21 cellular contexts compared by ENCODE assay signal in genomic region chr14:105665951-105666277, GRCh38.
"Had no signal": no experiment of that assay in that cellular context is flagged by ENCODE, and none has a peak within 500 bp of the region (broad histone marks: within the 10 kb centered on the region; RNA-seq: fewer than 3 reads in every experiment).

No MANE protein-coding gene starts in this region.

- H3K4me3 ChIP-seq: gastrocnemius medialis, lung, ovary, psoas muscle, right lobe of liver, thoracic aorta, tibial nerve, vagina had no signal

- H3K9me3 Mint-ChIP-seq: memory B cell, naive B cell had no signal

- H3K27me3 ChIP-seq: gastrocnemius medialis, ovary, right lobe of liver, tibial nerve, vagina had no signal

- H3K9me3 ChIP-seq: gastrocnemius medialis, ovary, psoas muscle, right lobe of liver, thoracic aorta, tibial nerve, vagina had no signal

- H3K27ac ChIP-seq: gastrocnemius medialis, ovary, psoas muscle, right lobe of liver, thoracic aorta, tibial nerve, vagina had no signal

- H3K4me3 Mint-ChIP-seq: effector memory CD8-positive, alpha-beta T cell; memory B cell had no signal

- DNase-seq: cerebellar nuclear complex; cortex of kidney; effector memory CD8-positive, alpha-beta T cell; foreskin fibroblast; gastrocnemius medialis; head of caudate nucleus; naive B cell; occipital lobe; ovary; psoas muscle; right lobe of liver; small intestine; stimulated activated CD4-positive, alpha-beta T cell treated with anti-CD3 and anti-CD28 coated beads, Interleukin-15, amount 100 ng/mL, for 24 hours; stimulated activated CD4-positive, alpha-beta T cell treated with anti-CD3 and anti-CD28 coated beads, Interleukin-4, amount 100 ng/mL, for 1 hour; stimulated activated CD8-positive, alpha-beta memory T cell treated with anti-CD3 and anti-CD28 coated beads, Interleukin-4, amount 100 ng/mL, for 48 hours; stimulated activated naive CD4-positive, alpha-beta T cell treated with Interleukin-2 at 50 U/mL for 16 hours had no signal

- ATAC-seq: effector memory CD8-positive, alpha-beta T cell; gastrocnemius medialis; psoas muscle had no signal

- H3K4me1 ChIP-seq: gastrocnemius medialis, psoas muscle, vagina had no signal

- H3K27me3 Mint-ChIP-seq: memory B cell had no signal

- H3K36me3 ChIP-seq: gastrocnemius medialis, ovary, right lobe of liver, thoracic aorta, tibial nerve, vagina had no signal

- H3K27ac Mint-ChIP-seq: effector memory CD8-positive, alpha-beta T cell; memory B cell had no signal
